In the genomic region with DNA sequence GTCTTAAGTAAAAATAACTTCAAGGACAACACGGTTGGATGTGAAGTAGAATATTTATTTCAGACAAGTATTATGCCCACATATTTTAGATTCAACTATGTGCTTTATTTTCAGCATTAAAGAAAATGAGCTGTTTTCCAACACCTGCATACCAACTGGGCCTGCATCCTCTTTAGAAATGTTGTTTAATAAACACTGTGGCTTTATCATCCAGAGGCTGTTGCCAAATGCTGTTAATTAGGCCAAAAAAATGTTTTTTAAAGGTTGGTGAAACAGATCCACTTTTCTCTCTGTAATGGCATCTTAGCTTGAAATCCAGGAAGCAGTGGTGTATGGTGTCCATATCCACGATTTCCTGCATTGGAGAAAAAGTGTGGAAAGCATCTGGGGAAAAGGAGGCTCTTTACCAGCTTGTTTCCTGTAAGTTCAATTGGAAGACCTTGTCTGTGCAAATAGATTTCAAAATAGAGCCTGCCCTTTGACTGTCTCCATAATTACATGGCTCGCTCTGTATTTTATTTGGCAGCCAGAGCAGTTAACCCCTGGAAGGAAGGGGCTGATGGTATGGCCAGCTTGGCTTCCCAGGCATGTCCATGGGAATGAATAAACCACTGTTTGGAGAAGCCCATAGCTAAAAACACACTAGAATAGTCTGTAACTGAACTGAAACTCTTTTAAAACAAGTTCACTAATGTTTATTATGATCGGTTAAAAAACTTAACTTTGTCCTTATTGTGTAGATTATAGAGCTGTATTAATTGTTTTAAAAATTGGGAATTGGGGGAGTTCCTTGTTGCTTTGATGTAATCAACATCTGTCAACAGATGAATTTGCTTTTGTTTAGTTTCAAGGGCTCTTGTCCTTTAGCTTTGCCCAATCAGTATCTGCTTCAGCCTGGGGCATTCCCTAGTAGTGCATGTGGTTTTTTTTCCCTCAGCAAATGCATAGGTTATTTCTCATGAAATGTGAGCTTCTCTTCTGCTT, we compare ENCODE assay signal across 1 cellular context.
TF ChIP-seq lines count a peak whose summit lies in the region.

No MANE protein-coding gene starts in this region.

TF ChIP-seq in HepG2, 621 proteins besides CTCF, POLR2A, EP300 and RAD21 (continues in another document):
- TF ChIP-seq, protein P1, sequence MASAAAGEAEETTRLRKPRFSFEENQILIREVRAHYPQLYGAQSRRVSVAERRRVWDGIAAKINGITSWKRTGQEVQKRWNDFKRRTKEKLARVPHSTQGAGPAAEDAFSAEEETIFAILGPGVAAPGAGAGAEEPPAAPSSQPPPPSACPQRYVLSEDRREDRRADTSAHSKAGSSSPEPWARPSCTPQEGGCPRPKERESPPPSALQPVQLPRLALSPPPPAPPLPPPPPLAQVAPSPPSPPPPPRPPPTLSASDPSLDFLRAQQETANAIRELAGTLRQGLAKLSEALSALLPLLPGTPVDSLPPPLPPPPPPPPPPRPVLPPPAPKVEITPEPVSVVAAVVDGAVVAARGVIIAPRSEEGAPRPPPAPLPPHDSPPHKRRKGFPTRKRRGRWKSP (CRISPR knock-in tag; IDR thresholded peaks at IDR 0.05): peak; percentile 76; the same call in 1 of the 2 replicates
- TF ChIP-seq GTF3A (CRISPR knock-in tag; conservative IDR thresholded peaks at IDR 0.05): no peak
- TF ChIP-seq, protein P2, sequence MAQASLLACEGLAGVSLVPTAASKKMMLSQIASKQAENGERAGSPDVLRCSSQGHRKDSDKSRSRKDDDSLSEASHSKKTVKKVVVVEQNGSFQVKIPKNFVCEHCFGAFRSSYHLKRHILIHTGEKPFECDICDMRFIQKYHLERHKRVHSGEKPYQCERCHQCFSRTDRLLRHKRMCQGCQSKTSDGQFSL (CRISPR knock-in tag; IDR thresholded peaks at IDR 0.05): peak; percentile 43; the same call in 1 of the 2 replicates
- TF ChIP-seq HDAC2 (CRISPR knock-in tag; IDR thresholded peaks at IDR 0.05): peak; percentile 97
- TF ChIP-seq ZFP36L1 (CRISPR knock-in tag; IDR thresholded peaks at IDR 0.05): no peak
- no peak for TF ChIP-seq ZNF350 (CRISPR knock-in tag; IDR thresholded peaks at IDR 0.05; ENCODE audit: borderline replicate concordance, low read depth)
- no peak for TF ChIP-seq ZNF441 (CRISPR knock-in tag; IDR thresholded peaks at IDR 0.05; ENCODE audit: borderline replicate concordance)
- TF ChIP-seq TEAD3 (CRISPR knock-in tag; optimal IDR thresholded peaks at IDR 0.05; ENCODE audit: borderline replicate concordance): peak; percentile 81
- TF ChIP-seq THAP11 (CRISPR knock-in tag; IDR thresholded peaks at IDR 0.05): peak; percentile 80
- TF ChIP-seq, protein P3, sequence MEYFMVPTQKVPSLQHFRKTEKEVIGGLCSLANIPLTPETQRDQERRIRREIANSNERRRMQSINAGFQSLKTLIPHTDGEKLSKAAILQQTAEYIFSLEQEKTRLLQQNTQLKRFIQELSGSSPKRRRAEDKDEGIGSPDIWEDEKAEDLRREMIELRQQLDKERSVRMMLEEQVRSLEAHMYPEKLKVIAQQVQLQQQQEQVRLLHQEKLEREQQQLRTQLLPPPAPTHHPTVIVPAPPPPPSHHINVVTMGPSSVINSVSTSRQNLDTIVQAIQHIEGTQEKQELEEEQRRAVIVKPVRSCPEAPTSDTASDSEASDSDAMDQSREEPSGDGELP (IDR thresholded peaks at IDR 0.05; ENCODE audit: borderline replicate concordance, low read depth): peak; percentile 50; the same call in 1 of the 2 replicates
- TF ChIP-seq, protein P4, sequence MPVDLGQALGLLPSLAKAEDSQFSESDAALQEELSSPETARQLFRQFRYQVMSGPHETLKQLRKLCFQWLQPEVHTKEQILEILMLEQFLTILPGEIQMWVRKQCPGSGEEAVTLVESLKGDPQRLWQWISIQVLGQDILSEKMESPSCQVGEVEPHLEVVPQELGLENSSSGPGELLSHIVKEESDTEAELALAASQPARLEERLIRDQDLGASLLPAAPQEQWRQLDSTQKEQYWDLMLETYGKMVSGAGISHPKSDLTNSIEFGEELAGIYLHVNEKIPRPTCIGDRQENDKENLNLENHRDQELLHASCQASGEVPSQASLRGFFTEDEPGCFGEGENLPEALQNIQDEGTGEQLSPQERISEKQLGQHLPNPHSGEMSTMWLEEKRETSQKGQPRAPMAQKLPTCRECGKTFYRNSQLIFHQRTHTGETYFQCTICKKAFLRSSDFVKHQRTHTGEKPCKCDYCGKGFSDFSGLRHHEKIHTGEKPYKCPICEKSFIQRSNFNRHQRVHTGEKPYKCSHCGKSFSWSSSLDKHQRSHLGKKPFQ (CRISPR knock-in tag; IDR thresholded peaks at IDR 0.05; ENCODE audit: insufficient replicate concordance): no peak
- no peak for TF ChIP-seq ZNF484 (CRISPR knock-in tag; IDR thresholded peaks at IDR 0.05; ENCODE audit: borderline replicate concordance, low read depth)
- TF ChIP-seq ZNF446 (CRISPR knock-in tag; IDR thresholded peaks at IDR 0.05): no peak
- no peak for TF ChIP-seq ZIK1 (CRISPR knock-in tag; IDR thresholded peaks at IDR 0.05; ENCODE audit: borderline replicate concordance, low read depth)
- peak; percentile 95 for TF ChIP-seq DPF2 (CRISPR knock-in tag; IDR thresholded peaks at IDR 0.05; ENCODE audit: borderline replicate concordance, low read depth)
- TF ChIP-seq ZNF761 (CRISPR knock-in tag; conservative IDR thresholded peaks at IDR 0.05): no peak
- TF ChIP-seq TAF1 (CRISPR knock-in tag; IDR thresholded peaks at IDR 0.05): no peak
- TF ChIP-seq JUNB (CRISPR knock-in tag; IDR thresholded peaks at IDR 0.05; ENCODE audit: borderline replicate concordance): no peak
- TF ChIP-seq, protein P5, sequence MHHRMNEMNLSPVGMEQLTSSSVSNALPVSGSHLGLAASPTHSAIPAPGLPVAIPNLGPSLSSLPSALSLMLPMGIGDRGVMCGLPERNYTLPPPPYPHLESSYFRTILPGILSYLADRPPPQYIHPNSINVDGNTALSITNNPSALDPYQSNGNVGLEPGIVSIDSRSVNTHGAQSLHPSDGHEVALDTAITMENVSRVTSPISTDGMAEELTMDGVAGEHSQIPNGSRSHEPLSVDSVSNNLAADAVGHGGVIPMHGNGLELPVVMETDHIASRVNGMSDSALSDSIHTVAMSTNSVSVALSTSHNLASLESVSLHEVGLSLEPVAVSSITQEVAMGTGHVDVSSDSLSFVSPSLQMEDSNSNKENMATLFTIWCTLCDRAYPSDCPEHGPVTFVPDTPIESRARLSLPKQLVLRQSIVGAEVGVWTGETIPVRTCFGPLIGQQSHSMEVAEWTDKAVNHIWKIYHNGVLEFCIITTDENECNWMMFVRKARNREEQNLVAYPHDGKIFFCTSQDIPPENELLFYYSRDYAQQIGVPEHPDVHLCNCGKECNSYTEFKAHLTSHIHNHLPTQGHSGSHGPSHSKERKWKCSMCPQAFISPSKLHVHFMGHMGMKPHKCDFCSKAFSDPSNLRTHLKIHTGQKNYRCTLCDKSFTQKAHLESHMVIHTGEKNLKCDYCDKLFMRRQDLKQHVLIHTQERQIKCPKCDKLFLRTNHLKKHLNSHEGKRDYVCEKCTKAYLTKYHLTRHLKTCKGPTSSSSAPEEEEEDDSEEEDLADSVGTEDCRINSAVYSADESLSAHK (CRISPR knock-in tag; IDR thresholded peaks at IDR 0.05; ENCODE audit: borderline replicate concordance): no peak
- peak; percentile 99 for TF ChIP-seq GATAD2A (CRISPR knock-in tag; IDR thresholded peaks at IDR 0.05)
- TF ChIP-seq CENPT (CRISPR knock-in tag; IDR thresholded peaks at IDR 0.05; ENCODE audit: low read depth): no peak
- no peak; the same call in 1 of the 2 replicates for TF ChIP-seq ZNF552 (CRISPR knock-in tag; IDR thresholded peaks at IDR 0.05; ENCODE audit: borderline replicate concordance)
- peak; percentile 64; the same call in 1 of the 2 replicates for TF ChIP-seq KMT2A (CRISPR knock-in tag; IDR thresholded peaks at IDR 0.05)
- TF ChIP-seq ZNF430 (CRISPR knock-in tag; IDR thresholded peaks at IDR 0.05): no peak; the same call in 1 of the 2 replicates
- TF ChIP-seq KLF16 (CRISPR knock-in tag; IDR thresholded peaks at IDR 0.05): peak in 1 of 2 experiments; percentile 75; a peak in 1 of 4 replicates
- no peak for TF ChIP-seq ZNF672 (CRISPR knock-in tag; IDR thresholded peaks at IDR 0.05)
- TF ChIP-seq MBD4 (IDR thresholded peaks at IDR 0.05; ENCODE audit: borderline replicate concordance, low read length): peak; percentile 87; the same call in 1 of the 2 replicates
- TF ChIP-seq, protein P6, sequence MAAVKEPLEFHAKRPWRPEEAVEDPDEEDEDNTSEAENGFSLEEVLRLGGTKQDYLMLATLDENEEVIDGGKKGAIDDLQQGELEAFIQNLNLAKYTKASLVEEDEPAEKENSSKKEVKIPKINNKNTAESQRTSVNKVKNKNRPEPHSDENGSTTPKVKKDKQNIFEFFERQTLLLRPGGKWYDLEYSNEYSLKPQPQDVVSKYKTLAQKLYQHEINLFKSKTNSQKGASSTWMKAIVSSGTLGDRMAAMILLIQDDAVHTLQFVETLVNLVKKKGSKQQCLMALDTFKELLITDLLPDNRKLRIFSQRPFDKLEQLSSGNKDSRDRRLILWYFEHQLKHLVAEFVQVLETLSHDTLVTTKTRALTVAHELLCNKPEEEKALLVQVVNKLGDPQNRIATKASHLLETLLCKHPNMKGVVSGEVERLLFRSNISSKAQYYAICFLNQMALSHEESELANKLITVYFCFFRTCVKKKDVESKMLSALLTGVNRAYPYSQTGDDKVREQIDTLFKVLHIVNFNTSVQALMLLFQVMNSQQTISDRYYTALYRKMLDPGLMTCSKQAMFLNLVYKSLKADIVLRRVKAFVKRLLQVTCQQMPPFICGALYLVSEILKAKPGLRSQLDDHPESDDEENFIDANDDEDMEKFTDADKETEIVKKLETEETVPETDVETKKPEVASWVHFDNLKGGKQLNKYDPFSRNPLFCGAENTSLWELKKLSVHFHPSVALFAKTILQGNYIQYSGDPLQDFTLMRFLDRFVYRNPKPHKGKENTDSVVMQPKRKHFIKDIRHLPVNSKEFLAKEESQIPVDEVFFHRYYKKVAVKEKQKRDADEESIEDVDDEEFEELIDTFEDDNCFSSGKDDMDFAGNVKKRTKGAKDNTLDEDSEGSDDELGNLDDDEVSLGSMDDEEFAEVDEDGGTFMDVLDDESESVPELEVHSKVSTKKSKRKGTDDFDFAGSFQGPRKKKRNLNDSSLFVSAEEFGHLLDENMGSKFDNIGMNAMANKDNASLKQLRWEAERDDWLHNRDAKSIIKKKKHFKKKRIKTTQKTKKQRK (IDR thresholded peaks at IDR 0.05; ENCODE audit: low read length): no peak
- TF ChIP-seq ZNF83 (CRISPR knock-in tag; IDR thresholded peaks at IDR 0.05; ENCODE audit: borderline replicate concordance): no peak
- TF ChIP-seq CREB1 (IDR thresholded peaks at IDR 0.05): no peak
- peak; percentile 82 for TF ChIP-seq CREB1 (CRISPR knock-in tag; IDR thresholded peaks at IDR 0.05)
- no peak for TF ChIP-seq SNRNP70 (IDR thresholded peaks at IDR 0.05; ENCODE audit: low read depth, low read length)
- TF ChIP-seq, protein P7, sequence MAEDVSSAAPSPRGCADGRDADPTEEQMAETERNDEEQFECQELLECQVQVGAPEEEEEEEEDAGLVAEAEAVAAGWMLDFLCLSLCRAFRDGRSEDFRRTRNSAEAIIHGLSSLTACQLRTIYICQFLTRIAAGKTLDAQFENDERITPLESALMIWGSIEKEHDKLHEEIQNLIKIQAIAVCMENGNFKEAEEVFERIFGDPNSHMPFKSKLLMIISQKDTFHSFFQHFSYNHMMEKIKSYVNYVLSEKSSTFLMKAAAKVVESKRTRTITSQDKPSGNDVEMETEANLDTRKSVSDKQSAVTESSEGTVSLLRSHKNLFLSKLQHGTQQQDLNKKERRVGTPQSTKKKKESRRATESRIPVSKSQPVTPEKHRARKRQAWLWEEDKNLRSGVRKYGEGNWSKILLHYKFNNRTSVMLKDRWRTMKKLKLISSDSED (CRISPR knock-in tag; IDR thresholded peaks at IDR 0.05): no peak
- no peak for TF ChIP-seq PHB2 (IDR thresholded peaks at IDR 0.05; ENCODE audit: partially characterized antibody)
- peak; percentile 96 for TF ChIP-seq NCOR1 (IDR thresholded peaks at IDR 0.05; ENCODE audit: borderline replicate concordance, low read length)
- TF ChIP-seq, protein P8, sequence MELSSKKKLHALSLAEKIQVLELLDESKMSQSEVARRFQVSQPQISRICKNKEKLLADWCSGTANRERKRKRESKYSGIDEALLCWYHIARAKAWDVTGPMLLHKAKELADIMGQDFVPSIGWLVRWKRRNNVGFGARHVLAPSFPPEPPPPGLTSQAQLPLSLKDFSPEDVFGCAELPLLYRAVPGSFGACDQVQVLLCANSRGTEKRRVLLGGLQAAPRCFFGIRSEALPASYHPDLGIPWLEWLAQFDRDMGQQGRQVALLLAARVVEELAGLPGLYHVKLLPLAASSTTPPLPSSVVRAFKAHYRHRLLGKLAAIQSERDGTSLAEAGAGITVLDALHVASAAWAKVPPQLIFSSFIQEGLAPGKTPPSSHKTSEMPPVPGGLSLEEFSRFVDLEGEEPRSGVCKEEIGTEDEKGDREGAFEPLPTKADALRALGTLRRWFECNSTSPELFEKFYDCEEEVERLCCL (CRISPR knock-in tag; IDR thresholded peaks at IDR 0.05; ENCODE audit: borderline replicate concordance): no peak
- no peak for TF ChIP-seq ZNF883 (CRISPR knock-in tag; IDR thresholded peaks at IDR 0.05; ENCODE audit: not compliant biosample characterization)
- TF ChIP-seq ZBTB7A (CRISPR knock-in tag; IDR thresholded peaks at IDR 0.05): no peak
- TF ChIP-seq ZFYVE20 (CRISPR knock-in tag; IDR thresholded peaks at IDR 0.05; ENCODE audit: borderline replicate concordance, low read depth): no peak
- TF ChIP-seq WIZ (CRISPR knock-in tag; IDR thresholded peaks at IDR 0.05): no peak
- peak; percentile 61; the same call in 1 of the 2 replicates for TF ChIP-seq ATF7-NPFF (CRISPR knock-in tag; IDR thresholded peaks at IDR 0.05; ENCODE audit: low read depth)
- no peak for TF ChIP-seq ZNF558 (CRISPR knock-in tag; IDR thresholded peaks at IDR 0.05; ENCODE audit: borderline replicate concordance)
- no peak for TF ChIP-seq ZNF546 (CRISPR knock-in tag; conservative IDR thresholded peaks at IDR 0.05)
- TF ChIP-seq ZNF382 (CRISPR knock-in tag; IDR thresholded peaks at IDR 0.05; ENCODE audit: borderline replicate concordance): no peak
- peak; percentile 94 for TF ChIP-seq POGZ (CRISPR knock-in tag; IDR thresholded peaks at IDR 0.05)
- TF ChIP-seq NFKBIZ (CRISPR knock-in tag; IDR thresholded peaks at IDR 0.05): peak; percentile 94
- TF ChIP-seq TGIF2 (CRISPR knock-in tag; IDR thresholded peaks at IDR 0.05): peak; percentile 75
- peak; percentile 87; the same call in 1 of the 2 replicates for TF ChIP-seq SIX1 (CRISPR knock-in tag; IDR thresholded peaks at IDR 0.05; ENCODE audit: borderline replicate concordance)
- 0 out of 2 replicates have a peak, but pooled peaks have one; percentile 84 for TF ChIP-seq ZSCAN30 (CRISPR knock-in tag; IDR thresholded peaks at IDR 0.05)
- TF ChIP-seq ZFX (CRISPR knock-in tag; IDR thresholded peaks at IDR 0.05; ENCODE audit: low read depth): no peak; the same call in 1 of the 2 replicates
- TF ChIP-seq, protein P9, sequence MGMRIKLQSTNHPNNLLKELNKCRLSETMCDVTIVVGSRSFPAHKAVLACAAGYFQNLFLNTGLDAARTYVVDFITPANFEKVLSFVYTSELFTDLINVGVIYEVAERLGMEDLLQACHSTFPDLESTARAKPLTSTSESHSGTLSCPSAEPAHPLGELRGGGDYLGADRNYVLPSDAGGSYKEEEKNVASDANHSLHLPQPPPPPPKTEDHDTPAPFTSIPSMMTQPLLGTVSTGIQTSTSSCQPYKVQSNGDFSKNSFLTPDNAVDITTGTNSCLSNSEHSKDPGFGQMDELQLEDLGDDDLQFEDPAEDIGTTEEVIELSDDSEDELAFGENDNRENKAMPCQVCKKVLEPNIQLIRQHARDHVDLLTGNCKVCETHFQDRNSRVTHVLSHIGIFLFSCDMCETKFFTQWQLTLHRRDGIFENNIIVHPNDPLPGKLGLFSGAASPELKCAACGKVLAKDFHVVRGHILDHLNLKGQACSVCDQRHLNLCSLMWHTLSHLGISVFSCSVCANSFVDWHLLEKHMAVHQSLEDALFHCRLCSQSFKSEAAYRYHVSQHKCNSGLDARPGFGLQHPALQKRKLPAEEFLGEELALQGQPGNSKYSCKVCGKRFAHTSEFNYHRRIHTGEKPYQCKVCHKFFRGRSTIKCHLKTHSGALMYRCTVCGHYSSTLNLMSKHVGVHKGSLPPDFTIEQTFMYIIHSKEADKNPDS (CRISPR knock-in tag; IDR thresholded peaks at IDR 0.05): no peak
